Comparison of ENCODE assay signal across 16 cellular contexts in the genomic region with DNA sequence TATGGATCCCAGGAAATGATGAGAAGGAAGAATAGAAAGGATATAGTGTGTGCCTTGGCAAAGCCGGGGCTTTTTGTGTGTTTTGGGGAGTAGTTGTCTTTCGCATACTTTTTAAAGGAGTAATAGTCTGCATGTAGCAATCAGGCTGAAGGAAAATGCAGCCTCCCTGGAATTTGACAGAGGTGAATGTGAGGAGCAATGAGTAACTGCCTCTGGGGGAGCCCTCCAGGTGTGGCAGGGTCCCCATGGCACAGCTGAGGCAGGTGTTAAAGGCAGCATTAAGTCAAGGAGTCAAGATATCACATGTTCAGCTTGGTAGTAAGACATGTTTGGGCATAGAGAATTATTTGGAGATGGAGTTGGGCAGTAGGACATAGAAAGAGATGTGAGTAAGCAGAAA.
DNase-seq lines count a peak whose midpoint lies in the region; ATAC-seq, FAIRE-seq and TF ChIP-seq lines count a peak whose summit lies in the region.
"Had no signal": no experiment of that assay in that cellular context is flagged by ENCODE, and none has a peak within 500 bp of the region (broad histone marks: within the 10 kb centered on the region; RNA-seq: fewer than 3 reads in every experiment).

No MANE protein-coding gene starts in this region.

- H2BK20ac ChIP-seq in H1 (ENCODE audit: low read length) = no peak overlapping the region

- no peak overlapping the region for H3K4me3 Mint-ChIP-seq in activated CD4-positive, alpha-beta T cell treated with anti-CD3 and anti-CD28 coated beads for 36 hours
- H3K4me3 Mint-ChIP-seq in HFFc6 = no peak overlapping the region
- H3K4me3 Mint-ChIP-seq: CD4-positive, CD25-positive, alpha-beta regulatory T cell had no signal

- H3K4me3 ChIP-seq in AG10803 (ENCODE audit: low read length) (no peak overlapping the region), H1 (ENCODE audit: extremely low read depth in 1 of 4, insufficient read depth in 2 of 4, low read depth in 3 of 4, low read length in 4 of 4) (no peak overlapping the region), hepatocyte (no peak overlapping the region)
- H3K4me3 ChIP-seq: BLaER1 treated with 17β-estradiol and CSF1 and Interleukin-3, amounts not matched to agents 10 nM and 100 nM had no signal

- H3K36me3 Mint-ChIP-seq in activated CD4-positive, alpha-beta T cell treated with anti-CD3 and anti-CD28 coated beads for 36 hours (ENCODE audit: low read depth) = no peaks in the 10 kb centered on the region
- no peaks in the 10 kb centered on the region for H3K36me3 Mint-ChIP-seq in HFFc6 (ENCODE audit: low read depth)
- H3K36me3 Mint-ChIP-seq: CD4-positive, CD25-positive, alpha-beta regulatory T cell had no signal

- no peaks in the 10 kb centered on the region for H3K9me2 ChIP-seq in hepatocyte (replicated peaks; ENCODE audit: insufficient read depth)

- no peaks in the 10 kb centered on the region for H3K4me1 ChIP-seq in H1 (replicated peaks in 1 of 4; ENCODE audit: control insufficient read depth in 3 of 4, insufficient read depth in 4 of 4, low read length in 3 of 4)
- no peaks in the 10 kb centered on the region for H3K4me1 ChIP-seq in foreskin keratinocyte
- no peaks in the 10 kb centered on the region for H3K4me1 ChIP-seq in hepatocyte (ENCODE audit: insufficient read depth)
- H3K4me1 ChIP-seq: BLaER1 treated with 17β-estradiol and CSF1 and Interleukin-3, amounts not matched to agents 10 nM and 100 nM had no signal

- H3K56ac ChIP-seq in H1 (replicated peaks; ENCODE audit: insufficient read length, low read depth, low read length) = no peak overlapping the region

- peaks cover 8% of the 10 kb centered on the region for H3K9me3 Mint-ChIP-seq in activated CD4-positive, alpha-beta T cell treated with anti-CD3 and anti-CD28 coated beads for 36 hours (ENCODE audit: low read depth)
- H3K9me3 Mint-ChIP-seq in HFFc6 = peaks cover 21% of the 10 kb centered on the region

- H3K4me1 Mint-ChIP-seq in activated CD4-positive, alpha-beta T cell treated with anti-CD3 and anti-CD28 coated beads for 36 hours = no peaks in the 10 kb centered on the region
- H3K4me1 Mint-ChIP-seq in HFFc6 (ENCODE audit: low read depth) = no peaks in the 10 kb centered on the region
- H3K4me1 Mint-ChIP-seq: CD4-positive, CD25-positive, alpha-beta regulatory T cell had no signal

- no peak overlapping the region for H4K8ac ChIP-seq in H1 (ENCODE audit: extremely low read depth, insufficient read depth, low read length)

- H3K4ac ChIP-seq in H1 (replicated peaks; ENCODE audit: insufficient read length, low read depth, low read length) = no peak overlapping the region

- no peak overlapping the region for H3K18ac ChIP-seq in H1 (ENCODE audit: extremely low read depth, low read length)

- CTCF ChIA-PET in RWPE1 (lab: Yijun Ruan, JAX) (interaction anchor here (0.6 kb wide), 1 partner anchor 651 kb away, joined by 3 read pairs; no protein-coding TSS in a partner anchor), H1 (lab: Charles Lee; ENCODE audit: partially characterized antibody) (no interaction called here)
- CTCF ChIA-PET in activated CD4-positive, alpha-beta T cell treated with anti-CD3 and anti-CD28 coated beads for 36 hours (lab: Charles Lee) = interaction anchor here (0.7 kb wide), 1 partner anchor 272 kb away, joined by 3 read pairs; no protein-coding TSS in a partner anchor

- H2AK5ac ChIP-seq in H1 (ENCODE audit: low read depth, low read length) = no peak overlapping the region

- no peaks in the 10 kb centered on the region for H3K9me3 ChIP-seq in H1 (ENCODE audit: insufficient read depth in 2 of 2, low read depth in 1 of 2, low read length in 1 of 2)
- H3K9me3 ChIP-seq in hepatocyte (ENCODE audit: low read depth) = no peaks in the 10 kb centered on the region

- H3K79me2 ChIP-seq in H1 (ENCODE audit: control insufficient read depth in 1 of 2, insufficient read depth in 2 of 2, low read length in 2 of 2) = no peaks in the 10 kb centered on the region
- H3K79me2 ChIP-seq in hepatocyte = no peaks in the 10 kb centered on the region

- H3K79me1 ChIP-seq in H1 (ENCODE audit: low read depth, low read length) = no peaks in the 10 kb centered on the region

- no peak for FAIRE-seq in H1 (lab: Jason Lieb, UNC)
- FAIRE-seq: H54 had no signal

- DNase-seq in AG10803 (ENCODE audit: low read depth) (peak; percentile 29), RWPE1 (ENCODE audit: low spot score) (peak; percentile 73), H1 (ENCODE audit: low read depth in 1 of 2, low spot score in 2 of 2) (no peak), foreskin keratinocyte (peak; percentile 76 to 82), HFFc6 (no peak), hepatocyte (ENCODE audit: low spot score) (no peak)
- DNase-seq in activated CD4-positive, alpha-beta T cell treated with anti-CD3 and anti-CD28 coated beads for 36 hours = no peak
- DNase-seq: 8988T; CD4-positive, CD25-positive, alpha-beta regulatory T cell; DMS53; GF-D8 had no signal

- H2AFZ ChIP-seq in H1 (ENCODE audit: low read length) = 0 out of 2 replicates have a peak overlapping the region, but pooled peaks have one; percentile 5
- no peak overlapping the region for H2AFZ ChIP-seq in hepatocyte

- H3K9ac ChIP-seq in H1 (replicated peaks in 1 of 4; ENCODE audit: extremely low read depth in 1 of 4, low read depth in 3 of 4, low read length in 3 of 4) = no peak overlapping the region
- H3K9ac ChIP-seq: BLaER1 treated with 17β-estradiol and CSF1 and Interleukin-3, amounts not matched to agents 10 nM and 100 nM had no signal

- no peaks in the 10 kb centered on the region for H3K36me3 ChIP-seq in H1 (ENCODE audit: control insufficient read depth in 2 of 4, insufficient read depth in 4 of 4, low read length in 3 of 4)
- H3K36me3 ChIP-seq in hepatocyte (replicated peaks; ENCODE audit: insufficient read depth, low read depth) = no peaks in the 10 kb centered on the region
- H3K36me3 ChIP-seq: BLaER1 treated with 17β-estradiol and CSF1 and Interleukin-3, amounts not matched to agents 10 nM and 100 nM had no signal

- no peak overlapping the region for H4K91ac ChIP-seq in H1 (replicated peaks; ENCODE audit: insufficient read length, low read length)

- no peak overlapping the region for H3K14ac ChIP-seq in H1 (ENCODE audit: insufficient read length)

- no peak overlapping the region for H2BK12ac ChIP-seq in H1 (ENCODE audit: low read depth, low read length)

- POLR2A ChIA-PET in RWPE1 (lab: Yijun Ruan, JAX; ENCODE audit: low non-redundant PET) (no interaction called here), H1 (lab: Charles Lee; ENCODE audit: partially characterized antibody) (no interaction called here)
- POLR2A ChIA-PET in activated CD4-positive, alpha-beta T cell treated with anti-CD3 and anti-CD28 coated beads for 36 hours (lab: Charles Lee) = no interaction called here

- TF ChIP-seq RAD21 in H1 (IDR thresholded peaks at IDR 0.05 in 1 of 2, conservative IDR thresholded peaks at IDR 0.05 in 1 of 2; ENCODE audit: low read depth in 2 of 2, low read length in 2 of 2) = no peak

- H3K27me3 ChIP-seq in H1 (replicated peaks in 1 of 4; ENCODE audit: control insufficient read depth in 3 of 4, extremely low read depth in 1 of 4, insufficient read depth in 3 of 4, low read length in 3 of 4) (no peaks in the 10 kb centered on the region), foreskin keratinocyte (no peaks in the 10 kb centered on the region), hepatocyte (no peaks in the 10 kb centered on the region)
- H3K27me3 ChIP-seq: BLaER1 treated with 17β-estradiol and CSF1 and Interleukin-3, amounts not matched to agents 10 nM and 100 nM had no signal

- H2BK5ac ChIP-seq in H1 (ENCODE audit: low read depth, low read length) = no peak overlapping the region

- no peak overlapping the region for H3K23ac ChIP-seq in H1 (ENCODE audit: insufficient read length)

- no peaks in the 10 kb centered on the region for H4K20me1 ChIP-seq in H1 (replicated peaks in 1 of 2; ENCODE audit: control insufficient read depth in 1 of 2, insufficient read depth in 2 of 2, low read length in 2 of 2)
- H4K20me1 ChIP-seq in hepatocyte (ENCODE audit: insufficient read depth, poor library complexity, severe bottlenecking) = no peaks in the 10 kb centered on the region
- H4K20me1 ChIP-seq: BLaER1 treated with 17β-estradiol and CSF1 and Interleukin-3, amounts not matched to agents 10 nM and 100 nM had no signal

- no peak for TF ChIP-seq EP300 in H1 (IDR thresholded peaks at IDR 0.05; ENCODE audit: borderline replicate concordance in 1 of 2, low read depth in 2 of 2, low read length in 2 of 2)

- ATAC-seq in foreskin keratinocyte = peak; percentile 77
- ATAC-seq in GM21526 (IDR thresholded peaks at IDR 0.05; ENCODE audit: low FRiP score, unreplicated experiment) = no peak
- ATAC-seq in activated CD4-positive, alpha-beta T cell treated with anti-CD3 and anti-CD28 coated beads for 36 hours = no peak
- ATAC-seq: HCT116 had no signal

- no peaks in the 10 kb centered on the region for H3K27me3 Mint-ChIP-seq in activated CD4-positive, alpha-beta T cell treated with anti-CD3 and anti-CD28 coated beads for 36 hours
- no peaks in the 10 kb centered on the region for H3K27me3 Mint-ChIP-seq in HFFc6 (ENCODE audit: insufficient read depth)
- H3K27me3 Mint-ChIP-seq: CD4-positive, CD25-positive, alpha-beta regulatory T cell had no signal

- H4K5ac ChIP-seq in H1 (ENCODE audit: insufficient read length, low read depth, low read length) = no peak overlapping the region

- no peaks in the 10 kb centered on the region for H3K23me2 ChIP-seq in H1 (ENCODE audit: low read depth, low read length)

- H2BK120ac ChIP-seq in H1 (replicated peaks; ENCODE audit: low read depth, low read length) = no peak overlapping the region

- H3K27ac ChIP-seq in RWPE1 (no peak overlapping the region), H1 (ENCODE audit: low read depth, low read length) (no peak overlapping the region), foreskin keratinocyte (no peak overlapping the region), hepatocyte (no peak overlapping the region)
- H3K27ac ChIP-seq: BLaER1 treated with 17β-estradiol and CSF1 and Interleukin-3, amounts not matched to agents 10 nM and 100 nM; HL-60 had no signal

- H3K27ac Mint-ChIP-seq in activated CD4-positive, alpha-beta T cell treated with anti-CD3 and anti-CD28 coated beads for 36 hours = no peak overlapping the region
- no peak overlapping the region for H3K27ac Mint-ChIP-seq in HFFc6
- H3K27ac Mint-ChIP-seq: CD4-positive, CD25-positive, alpha-beta regulatory T cell had no signal

- no peak for TF ChIP-seq POLR2A in H1 (IDR thresholded peaks at IDR 0.05; ENCODE audit: control extremely low read depth in 1 of 2, low read depth in 2 of 2, low read length in 2 of 2)

- TF ChIP-seq CTCF in AG10803 (conservative IDR thresholded peaks at IDR 0.05; ENCODE audit: low read length) (no peak), RWPE1 (conservative IDR thresholded peaks at IDR 0.05; ENCODE audit: low read depth) (no peak), H1 (IDR thresholded peaks at IDR 0.05; ENCODE audit: control extremely low read depth in 1 of 3, insufficient read depth in 1 of 3, low read depth in 1 of 3, low read length in 3 of 3) (no peak), foreskin keratinocyte (conservative IDR thresholded peaks at IDR 0.05) (no peak), HFFc6 (IDR thresholded peaks at IDR 0.05) (no peak), hepatocyte (IDR thresholded peaks at IDR 0.05; ENCODE audit: poor library complexity) (no peak)

- H3K4me2 ChIP-seq in H1 (ENCODE audit: insufficient read depth in 1 of 2, low read depth in 2 of 2, low read length in 2 of 2) (no peak overlapping the region), hepatocyte (no peak overlapping the region)
- H3K4me2 ChIP-seq: BLaER1 treated with 17β-estradiol and CSF1 and Interleukin-3, amounts not matched to agents 10 nM and 100 nM had no signal

- intact Hi-C loops in activated CD4-positive, alpha-beta T cell treated with anti-CD3 and anti-CD28 coated beads for 36 hours (cut with DNase I, micrococcal nuclease) = no loop called here

- 91% methylated on average over 2 of the region's 2 CpGs; no CpG with 5 or more reads in 1 of the 2 experiments for WGBS in H1 (ENCODE audit: extremely low coverage in 1 of 2, insufficient coverage in 1 of 2, insufficient read length in 1 of 2, insufficient replicate concordance in 2 of 2, low coverage in 1 of 2, low lambda C conversion rate in 2 of 2, missing lambda C conversion rate in 1 of 2), 2 experiments
- 100% methylated on average over 2 of the region's 2 CpGs for WGBS in hepatocyte (ENCODE audit: low lambda C conversion rate, missing lambda C conversion rate)

- no peak overlapping the region for H2BK15ac ChIP-seq in H1 (ENCODE audit: low read length)

Comparison
In these comparisons a context has a peak if more than half of its experiments do, and no peak if none do; other contexts are left out.
1. DNase-seq: peak in AG10803 (single experiment), RWPE1 (single experiment) and foreskin keratinocyte (2 of 2); none in H1 (0 of 2), activated CD4-positive, alpha-beta T cell treated with anti-CD3 and anti-CD28 coated beads for 36 hours (single experiment), HFFc6 (single experiment) and hepatocyte (single experiment).